In the genomic region with DNA sequence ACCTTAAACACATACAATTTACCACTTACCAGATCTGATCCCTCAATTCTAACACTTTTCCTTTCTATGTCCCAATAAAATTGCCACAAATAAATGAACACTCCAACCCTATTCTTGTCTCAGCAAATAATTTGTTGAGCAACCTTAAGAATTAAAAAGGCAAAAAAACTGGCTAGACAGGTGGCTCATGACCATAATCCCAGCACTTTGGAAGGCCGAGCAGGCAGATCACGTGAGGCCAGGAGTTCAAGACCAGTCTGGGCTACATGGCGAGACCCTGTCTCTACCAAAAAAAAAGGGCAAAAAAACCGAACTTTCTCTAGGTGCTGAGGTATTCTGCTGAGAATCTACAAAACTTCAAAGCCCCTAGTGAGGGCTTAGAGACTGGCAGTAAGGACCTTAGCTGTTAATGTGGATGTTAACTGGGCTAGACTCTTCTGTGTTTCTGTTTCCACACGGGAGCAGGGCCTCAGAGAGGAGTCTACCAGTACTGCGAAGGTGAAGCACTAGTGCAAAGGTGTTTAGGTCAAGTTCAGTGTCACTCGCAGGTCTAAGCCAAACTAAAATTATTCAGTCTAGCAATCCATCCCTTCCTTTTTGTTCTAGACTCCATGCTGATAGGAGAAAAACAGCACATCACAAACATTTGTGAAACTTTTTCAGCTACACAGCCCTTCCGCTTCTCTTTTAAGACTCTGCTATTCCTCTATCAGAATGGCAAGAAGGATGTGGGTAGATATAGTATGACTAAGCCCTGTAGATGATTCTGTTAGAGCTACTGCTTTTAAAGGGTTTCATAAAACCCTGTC, we compare ENCODE assay signal across 8 cellular contexts.
DNase-seq lines count a peak whose midpoint lies in the region; ATAC-seq and TF ChIP-seq lines count a peak whose summit lies in the region.

No MANE protein-coding gene starts in this region.

- H3K27me3 ChIP-seq in parathyroid adenoma (ENCODE audit: control insufficient read depth, insufficient read depth, low read length): no peaks in the 10 kb centered on the region

- H3K9me3 Mint-ChIP-seq in activated naive CD8-positive, alpha-beta T cell (ENCODE audit: low read depth): no peaks in the 10 kb centered on the region

- peaks cover 51% of the 10 kb centered on the region for H3K79me2 ChIP-seq in parathyroid adenoma

- H3K27me3 Mint-ChIP-seq in activated naive CD8-positive, alpha-beta T cell: no peaks in the 10 kb centered on the region

- no peak for TF ChIP-seq CTCF in parathyroid adenoma (IDR thresholded peaks at IDR 0.05)

- peak overlapping the region; percentile 89 for H3K27ac Mint-ChIP-seq in activated naive CD8-positive, alpha-beta T cell

- DNase-seq in activated CD4-positive, CD25-positive, alpha-beta regulatory T cell (lab: John Stamatoyannopoulos, UW): no peak
- DNase-seq in AG20443 (ENCODE audit: low spot score): no peak
- no peak for DNase-seq in activated CD4-positive, CD25-positive, alpha-beta regulatory T cell treated with anti-CD3 and anti-CD28 coated beads, Interleukin-2, amount 50 U/mL, for 72 hours
- DNase-seq in HCEC 1CT: no peak

- H3K4me1 Mint-ChIP-seq in activated naive CD8-positive, alpha-beta T cell (ENCODE audit: low read depth): peaks cover 55% of the 10 kb centered on the region

- no peak overlapping the region for H2AFZ ChIP-seq in parathyroid adenoma

- peaks cover 5% of the 10 kb centered on the region for H3K36me3 Mint-ChIP-seq in activated naive CD8-positive, alpha-beta T cell

- H3K27ac ChIP-seq in parathyroid adenoma: no peak overlapping the region

- no peaks in the 10 kb centered on the region for H3K9me3 ChIP-seq in parathyroid adenoma (ENCODE audit: control insufficient read depth, low read length)

- H3K36me3 ChIP-seq in parathyroid adenoma (ENCODE audit: control insufficient read depth, insufficient read depth, low read length): no peaks in the 10 kb centered on the region

- peak; percentile 73 to 84 for ATAC-seq in activated CD4-positive, CD25-positive, alpha-beta regulatory T cell treated with anti-CD3 and anti-CD28 coated beads, Interleukin-2, amount 50 U/mL, for 24 hours
- peak; percentile 71 for ATAC-seq in HG03095 (IDR thresholded peaks at IDR 0.05; ENCODE audit: unreplicated experiment)

- no peak overlapping the region for H3K9ac ChIP-seq in parathyroid adenoma

- H3K4me1 ChIP-seq in parathyroid adenoma: peaks cover 15% of the 10 kb centered on the region

- H3K4me3 ChIP-seq in parathyroid adenoma (ENCODE audit: low read depth, low read length): no peak overlapping the region

- H3K4me2 ChIP-seq in parathyroid adenoma (ENCODE audit: low read length): peak overlapping the region; percentile 43

- peak overlapping the region; percentile 98 for H3K4me3 Mint-ChIP-seq in activated naive CD8-positive, alpha-beta T cell
